In the genomic region with DNA sequence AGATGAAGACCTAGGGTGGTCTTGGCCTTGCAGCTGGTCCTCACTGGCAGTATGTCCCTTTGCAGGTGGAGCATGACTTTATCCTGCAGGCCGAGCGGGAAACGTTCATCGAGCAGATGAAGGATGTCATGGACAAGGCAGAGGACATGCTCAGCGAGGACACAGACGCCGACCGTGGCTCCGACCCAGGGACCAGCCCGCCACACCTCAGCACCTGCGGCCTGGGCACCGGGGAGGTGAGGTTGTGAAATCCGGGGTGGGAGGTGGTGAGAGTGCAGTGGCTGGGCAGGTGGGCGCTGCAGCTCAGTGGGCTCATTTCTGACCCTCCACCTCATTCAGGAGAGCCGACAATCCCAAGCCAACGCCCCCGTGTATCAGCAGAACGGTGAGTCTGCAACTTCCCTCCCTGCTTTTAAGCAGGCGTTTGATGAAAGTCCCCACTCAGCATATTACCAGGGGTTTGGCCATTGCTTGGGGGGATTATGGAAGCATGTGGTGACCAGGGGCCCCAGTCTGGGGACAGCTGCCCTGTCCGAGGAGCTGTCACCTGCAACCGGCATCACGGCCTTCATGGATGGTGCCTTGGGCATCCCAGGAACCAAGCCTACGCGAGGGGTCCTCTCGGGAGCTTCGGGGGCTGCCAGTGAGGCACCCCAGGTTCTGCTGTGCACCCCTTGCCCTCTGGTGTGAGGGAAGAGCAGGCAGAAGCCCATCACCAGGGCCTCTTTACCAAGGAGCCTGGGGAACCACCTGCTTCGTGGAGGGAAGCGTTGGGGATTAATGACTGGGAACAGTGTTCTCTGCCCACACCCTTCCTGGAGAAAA, we compare ENCODE assay signal across 16 cellular contexts.
DNase-seq lines count a peak whose midpoint lies in the region; ATAC-seq and TF ChIP-seq lines count a peak whose summit lies in the region.
"Had no signal": no experiment of that assay in that cellular context is flagged by ENCODE, and none has a peak within 500 bp of the region (broad histone marks: within the 10 kb centered on the region; RNA-seq: fewer than 3 reads in every experiment).

No MANE protein-coding gene starts in this region.

- 88% methylated on average over 26 of the region's 28 CpGs for WGBS in suprapubic skin
- 90% methylated on average over 28 of the region's 28 CpGs for WGBS in mesenchymal stem cell

- no peak overlapping the region for H4K8ac ChIP-seq in mesenchymal stem cell (ENCODE audit: low read length)

- peaks cover 11% of the 10 kb centered on the region for H3K4me1 Mint-ChIP-seq in activated CD8-positive, alpha-beta memory T cell treated with anti-CD3 and anti-CD28 coated beads, Interleukin-2, amount 10 ng/mL, durations not matched to agents 7 days and 5 days
- peaks cover 33% of the 10 kb centered on the region for H3K4me1 Mint-ChIP-seq in memory B cell
- H3K4me1 Mint-ChIP-seq: H9 had no signal

- H3K9me3 ChIP-seq in suprapubic skin (no peaks in the 10 kb centered on the region), mesenchymal stem cell (ENCODE audit: control insufficient read depth, low read length) (peaks cover 10% of the 10 kb centered on the region)
- H3K9me3 ChIP-seq: vagina had no signal

- H3K4me3 ChIP-seq in suprapubic skin (no peak overlapping the region), mesenchymal stem cell (ENCODE audit: insufficient read depth in 1 of 2, low read depth in 1 of 2, low read length in 2 of 2) (no peak overlapping the region)
- H3K4me3 ChIP-seq: lung, vagina had no signal

- H3K14ac ChIP-seq in mesenchymal stem cell (ENCODE audit: low read length in 2 of 2), result no peak overlapping the region

- no peak overlapping the region for H4K91ac ChIP-seq in mesenchymal stem cell (ENCODE audit: low read length)

- no peak overlapping the region for H3K4me3 Mint-ChIP-seq in activated CD8-positive, alpha-beta memory T cell treated with anti-CD3 and anti-CD28 coated beads, Interleukin-2, amount 10 ng/mL, durations not matched to agents 7 days and 5 days
- peak overlapping the region; percentile 54 for H3K4me3 Mint-ChIP-seq in memory B cell
- H3K4me3 Mint-ChIP-seq: H9 had no signal

- H3K36me3 Mint-ChIP-seq in activated CD8-positive, alpha-beta memory T cell treated with anti-CD3 and anti-CD28 coated beads, Interleukin-2, amount 10 ng/mL, durations not matched to agents 7 days and 5 days, result no peaks in the 10 kb centered on the region
- H3K36me3 Mint-ChIP-seq in memory B cell, result no peaks in the 10 kb centered on the region

- no peak overlapping the region for H3K18ac ChIP-seq in mesenchymal stem cell (ENCODE audit: low read depth in 1 of 2, low read length in 2 of 2)

- H2AK5ac ChIP-seq in mesenchymal stem cell (ENCODE audit: low read length, severe bottlenecking), result no peak overlapping the region

- no peak for ATAC-seq in activated CD8-positive, alpha-beta memory T cell treated with anti-CD3 and anti-CD28 coated beads, Interleukin-2, amount 10 ng/mL, durations not matched to agents 7 days and 5 days
- no peak for ATAC-seq in memory B cell (ENCODE audit: low read depth)

- H3K27me3 Mint-ChIP-seq in activated CD8-positive, alpha-beta memory T cell treated with anti-CD3 and anti-CD28 coated beads, Interleukin-2, amount 10 ng/mL, durations not matched to agents 7 days and 5 days, result peaks cover 35% of the 10 kb centered on the region
- H3K27me3 Mint-ChIP-seq in memory B cell, result peaks cover 4% of the 10 kb centered on the region
- H3K27me3 Mint-ChIP-seq: activated naive CD8-positive, alpha-beta T cell treated with anti-CD3 and anti-CD28 coated beads, Interleukin-2, amount 50 U/mL, for 24 hours had no signal

- H3K4me1 ChIP-seq in suprapubic skin, result peaks cover 12% of the 10 kb centered on the region
- H3K4me1 ChIP-seq in mesenchymal stem cell (ENCODE audit: control insufficient read depth, insufficient read depth, low read depth, low read length), result no peaks in the 10 kb centered on the region
- H3K4me1 ChIP-seq: vagina had no signal

- no peak overlapping the region for H3K4me2 ChIP-seq in mesenchymal stem cell (ENCODE audit: low read length, poor library complexity, severe bottlenecking)

- no peak overlapping the region for H2BK12ac ChIP-seq in mesenchymal stem cell (ENCODE audit: low read length in 2 of 2)

- no peak for TF ChIP-seq EP300 in suprapubic skin (IDR thresholded peaks at IDR 0.05)

- no peak for TF ChIP-seq POLR2A in suprapubic skin (IDR thresholded peaks at IDR 0.05)

- H3K9ac ChIP-seq in mesenchymal stem cell (ENCODE audit: low read length), result no peak overlapping the region

- no peak for TF ChIP-seq CTCF in suprapubic skin (IDR thresholded peaks at IDR 0.05)

- no peak overlapping the region for H2BK5ac ChIP-seq in mesenchymal stem cell (ENCODE audit: low read depth, low read length, poor library complexity, severe bottlenecking)

- H3K9me3 Mint-ChIP-seq in activated CD8-positive, alpha-beta memory T cell treated with anti-CD3 and anti-CD28 coated beads, Interleukin-2, amount 10 ng/mL, durations not matched to agents 7 days and 5 days (ENCODE audit: low read depth), result no peaks in the 10 kb centered on the region
- peaks cover 2% of the 10 kb centered on the region for H3K9me3 Mint-ChIP-seq in memory B cell

- no peak overlapping the region for H3K4ac ChIP-seq in mesenchymal stem cell (ENCODE audit: low read depth in 1 of 2, low read length in 2 of 2)

- CTCF ChIA-PET in activated CD8-positive, alpha-beta memory T cell treated with anti-CD3 and anti-CD28 coated beads, Interleukin-2, amount 10 ng/mL, durations not matched to agents 7 days and 5 days (lab: Charles Lee), result interaction anchor here (1.5 kb wide), 1 partner anchor 298 kb away, joined by 4 read pairs; no protein-coding TSS in a partner anchor

- H3K79me1 ChIP-seq in mesenchymal stem cell (replicated peaks; ENCODE audit: low read length, poor library complexity, severe bottlenecking), result no peaks in the 10 kb centered on the region

- H3K27me3 ChIP-seq in suprapubic skin (no peaks in the 10 kb centered on the region), mesenchymal stem cell (ENCODE audit: control insufficient read depth in 1 of 2, insufficient read depth in 1 of 2, low read length in 2 of 2) (peaks cover 9 to 16% of the 10 kb centered on the region in 2 experiments)
- H3K27me3 ChIP-seq: vagina had no signal

- DNase-seq in activated CD8-positive, alpha-beta memory T cell treated with anti-CD3 and anti-CD28 coated beads, Interleukin-2, amount 10 ng/mL, durations not matched to agents 7 days and 5 days, result peak; percentile 37
- DNase-seq in activated CD8-positive, alpha-beta memory T cell treated with anti-CD3 and anti-CD28 coated beads, Interleukin-2, amount 50 U/mL, for 4 hours, result no peak
- DNase-seq in RPMI8226 (peak; percentile 43), memory B cell (ENCODE audit: low spot score in 2 of 2) (no peak), suprapubic skin (ENCODE audit: low spot score in 2 of 2) (peak; percentile 45 to 73), NCI-H1694 treated with DMSO at 0.1 percent for 48 hours (lab: John Stamatoyannopoulos, UW) (no peak), COLO668 (lab: John Stamatoyannopoulos, UW; ENCODE audit: unreplicated experiment) (no peak), mesenchymal stem cell (no peak)
- DNase-seq: ACHN, H9, MV-4-11, NCI-H2227 treated with DMSO at 0.1 percent for 48 hours had no signal

- H3K27ac ChIP-seq in suprapubic skin (no peak overlapping the region), mesenchymal stem cell (ENCODE audit: low read length, poor library complexity, severe bottlenecking) (no peak overlapping the region)
- H3K27ac ChIP-seq: epithelial cell of prostate, vagina had no signal

- H2BK120ac ChIP-seq in mesenchymal stem cell (ENCODE audit: low read depth, low read length), result no peak overlapping the region

- H2BK15ac ChIP-seq in mesenchymal stem cell (ENCODE audit: low read depth, poor library complexity, severe bottlenecking), result no peak overlapping the region

- H3K23ac ChIP-seq in mesenchymal stem cell (ENCODE audit: low read length in 2 of 2), result no peak overlapping the region

- H3K36me3 ChIP-seq in suprapubic skin (no peaks in the 10 kb centered on the region), mesenchymal stem cell (ENCODE audit: control insufficient read depth in 1 of 2, insufficient read depth in 2 of 2, low read depth in 1 of 2, low read length in 2 of 2) (no peaks in the 10 kb centered on the region)
- H3K36me3 ChIP-seq: vagina had no signal

- H2AFZ ChIP-seq in mesenchymal stem cell (ENCODE audit: low read depth, low read length), result no peak overlapping the region

- H3K27ac Mint-ChIP-seq in activated CD8-positive, alpha-beta memory T cell treated with anti-CD3 and anti-CD28 coated beads, Interleukin-2, amount 10 ng/mL, durations not matched to agents 7 days and 5 days, result no peak overlapping the region
- H3K27ac Mint-ChIP-seq in memory B cell, result peak overlapping the region; percentile 31
- H3K27ac Mint-ChIP-seq: activated naive CD8-positive, alpha-beta T cell treated with anti-CD3 and anti-CD28 coated beads, Interleukin-2, amount 50 U/mL, for 24 hours had no signal

Comparison
In these comparisons a context has a peak if more than half of its experiments do, and no peak if none do; other contexts are left out.
1. DNase-seq: peak in activated CD8-positive, alpha-beta memory T cell treated with anti-CD3 and anti-CD28 coated beads, Interleukin-2, amount 10 ng/mL, durations not matched to agents 7 days and 5 days (single experiment), RPMI8226 (single experiment) and suprapubic skin (2 of 2); none in activated CD8-positive, alpha-beta memory T cell treated with anti-CD3 and anti-CD28 coated beads, Interleukin-2, amount 50 U/mL, for 4 hours (single experiment), memory B cell (0 of 2), NCI-H1694 treated with DMSO at 0.1 percent for 48 hours (single experiment), COLO668 (single experiment) and mesenchymal stem cell (single experiment).